In the genomic region with DNA sequence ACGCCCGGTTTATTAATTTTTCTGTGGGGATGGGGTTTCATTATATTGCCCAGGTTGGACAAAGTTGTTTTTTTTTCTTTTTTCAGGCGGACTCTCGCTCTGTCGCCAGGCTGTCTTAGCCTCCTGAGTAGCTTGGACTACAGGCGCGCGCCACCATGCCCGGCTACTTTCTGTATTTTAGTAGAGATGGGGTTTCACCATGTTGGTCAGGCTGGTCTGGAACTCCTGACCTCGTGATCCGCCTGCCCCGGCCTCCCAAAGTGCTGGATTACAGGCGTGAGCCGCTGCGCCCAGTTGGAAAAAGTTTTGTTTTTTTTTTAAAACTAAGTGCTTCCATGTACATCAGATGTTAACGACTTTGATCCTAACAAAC, we compare ENCODE assay signal across 8 cellular contexts. TPM values are rescaled to one million over a fixed set of nuclear protein-coding genes. Genes with fewer than 3 reads are reported as not detected.
DNase-seq lines count a peak whose midpoint lies in the region; ATAC-seq and TF ChIP-seq lines count a peak whose summit lies in the region.

No MANE protein-coding gene starts in this region.

- H2BK12ac ChIP-seq in mesenchymal stem cell (ENCODE audit: low read length in 2 of 2), result no peak overlapping the region

- H3K9me3 ChIP-seq in mesenchymal stem cell (ENCODE audit: control insufficient read depth, low read length), result no peaks in the 10 kb centered on the region
- H3K9me3 ChIP-seq in upper lobe of right lung, result no peaks in the 10 kb centered on the region

- H3K4me1 Mint-ChIP-seq in activated naive CD4-positive, alpha-beta T cell treated with anti-CD3 and anti-CD28 coated beads for 36 hours (ENCODE audit: low read depth), result peaks cover 26% of the 10 kb centered on the region
- peaks cover 15% of the 10 kb centered on the region for H3K4me1 Mint-ChIP-seq in MCF 10A (ENCODE audit: insufficient read depth, unreplicated experiment)

- POLR2A ChIA-PET in MCF 10A (lab: Yijun Ruan, JAX), result interaction anchor here (0.7 to 4.5 kb wide), 29 partner anchors 10 to 928 kb away, joined by 3 to 51 read pairs (median 4); partner anchors contain the start of genes ARPC1A, ATP5MF, CPSF4 and FAM200A

- H3K36me3 ChIP-seq in mesenchymal stem cell (ENCODE audit: control insufficient read depth in 1 of 2, insufficient read depth in 2 of 2, low read depth in 1 of 2, low read length in 2 of 2) (peaks cover 7 to 28% of the 10 kb centered on the region in 2 experiments), upper lobe of right lung (peaks cover 26% of the 10 kb centered on the region)

- H3K4ac ChIP-seq in mesenchymal stem cell (ENCODE audit: low read depth in 1 of 2, low read length in 2 of 2), result peak overlapping the region in 1 of 2 experiments; percentile 13

- DNase-seq in activated naive CD4-positive, alpha-beta T cell treated with anti-CD3 and anti-CD28 coated beads for 36 hours, result no peak
- DNase-seq in activated naive CD4-positive, alpha-beta T cell (lab: John Stamatoyannopoulos, UW), result no peak
- no peak for DNase-seq in MCF 10A (ENCODE audit: unreplicated experiment)
- DNase-seq in mesenchymal stem cell, result no peak
- no peak for DNase-seq in upper lobe of right lung
- DNase-seq in stimulated activated CD4-positive, alpha-beta T cell treated with anti-CD3 and anti-CD28 coated beads, Interleukin-12 subunit alpha, Interleukin-12 subunit beta, amount 100 ng/mL, for 4 hours, result no peak
- no peak for DNase-seq in MV-4-11 (lab: John Stamatoyannopoulos, UW)
- DNase-seq in epidermal melanocyte (ENCODE audit: insufficient read length, low spot score), result no peak

- no peak overlapping the region for H3K27ac ChIP-seq in mesenchymal stem cell (ENCODE audit: low read length, poor library complexity, severe bottlenecking)
- H3K27ac ChIP-seq in upper lobe of right lung, result peak overlapping the region; percentile 96

- H3K14ac ChIP-seq in mesenchymal stem cell (ENCODE audit: low read length in 2 of 2), result no peak overlapping the region

- H4K91ac ChIP-seq in mesenchymal stem cell (ENCODE audit: low read length), result no peak overlapping the region

- ATAC-seq in upper lobe of right lung, result no peak

- H3K27me3 ChIP-seq in mesenchymal stem cell (ENCODE audit: control insufficient read depth in 1 of 2, insufficient read depth in 1 of 2, low read length in 2 of 2) (no peaks in the 10 kb centered on the region), upper lobe of right lung (no peaks in the 10 kb centered on the region)

- H3K4me1 ChIP-seq in mesenchymal stem cell (ENCODE audit: control insufficient read depth, insufficient read depth, low read depth, low read length) (peaks cover 14% of the 10 kb centered on the region), upper lobe of right lung (peaks cover 27% of the 10 kb centered on the region)

- H3K4me3 ChIP-seq in mesenchymal stem cell (ENCODE audit: insufficient read depth in 1 of 2, low read depth in 1 of 2, low read length in 2 of 2) (peak overlapping the region; percentile 87 to 97), upper lobe of right lung (peak overlapping the region; percentile 100)

- H2BK5ac ChIP-seq in mesenchymal stem cell (ENCODE audit: low read depth, low read length, poor library complexity, severe bottlenecking), result no peak overlapping the region

- intact Hi-C loops in activated naive CD4-positive, alpha-beta T cell treated with anti-CD3 and anti-CD28 coated beads for 36 hours (cut with micrococcal nuclease), result loop anchor here (1.0 to 5.0 kb wide), 3 partner anchors 52 to 522 kb away; partner anchors contain the start of genes FAM200A and ZSCAN25
- intact Hi-C loops in MCF 10A (cut with micrococcal nuclease) (no loop called here), upper lobe of right lung (cut with DNase I) (no loop called here)

- WGBS in mesenchymal stem cell, result 65% methylated on average over 12 of the region's 16 CpGs

- BruUV-seq in MCF 10A (replicated peaks; lab: Mats Ljungman, UMichigan), result no TSS peak

- peak overlapping the region; percentile 89 for H4K8ac ChIP-seq in mesenchymal stem cell (ENCODE audit: low read length)

- peak overlapping the region; percentile 42 for H3K4me2 ChIP-seq in mesenchymal stem cell (ENCODE audit: low read length, poor library complexity, severe bottlenecking)

- peak overlapping the region in 1 of 2 experiments; percentile 61 for H3K18ac ChIP-seq in mesenchymal stem cell (ENCODE audit: low read depth in 1 of 2, low read length in 2 of 2)

- peak overlapping the region; percentile 99 for H3K27ac Mint-ChIP-seq in activated naive CD4-positive, alpha-beta T cell treated with anti-CD3 and anti-CD28 coated beads for 36 hours
- H3K27ac Mint-ChIP-seq in MCF 10A (ENCODE audit: low read depth, unreplicated experiment), result peak overlapping the region; percentile 100

- no peaks in the 10 kb centered on the region for H3K27me3 Mint-ChIP-seq in activated naive CD4-positive, alpha-beta T cell treated with anti-CD3 and anti-CD28 coated beads for 36 hours (ENCODE audit: low read depth)
- no peaks in the 10 kb centered on the region for H3K27me3 Mint-ChIP-seq in MCF 10A (ENCODE audit: insufficient read depth, unreplicated experiment)

- H2AFZ ChIP-seq in mesenchymal stem cell (ENCODE audit: low read depth, low read length), result no peak overlapping the region

- H2BK120ac ChIP-seq in mesenchymal stem cell (ENCODE audit: low read depth, low read length), result no peak overlapping the region

- peaks cover 29% of the 10 kb centered on the region for H3K36me3 Mint-ChIP-seq in activated naive CD4-positive, alpha-beta T cell treated with anti-CD3 and anti-CD28 coated beads for 36 hours (ENCODE audit: low read depth)
- H3K36me3 Mint-ChIP-seq in MCF 10A (ENCODE audit: insufficient read depth, unreplicated experiment), result peaks cover 43% of the 10 kb centered on the region

- TF ChIP-seq CTCF in MCF 10A (IDR thresholded peaks at IDR 0.05; ENCODE audit: unreplicated experiment), result no peak
- no peak for TF ChIP-seq CTCF in upper lobe of right lung (IDR thresholded peaks at IDR 0.05)

- no peak overlapping the region for H2AK5ac ChIP-seq in mesenchymal stem cell (ENCODE audit: low read length, severe bottlenecking)

- CTCF ChIA-PET in activated naive CD4-positive, alpha-beta T cell treated with anti-CD3 and anti-CD28 coated beads for 36 hours (lab: Charles Lee), result interaction anchor here (0.5 to 0.8 kb wide), 2 partner anchors 15 to 435 kb away, joined by 3 to 6 read pairs; no protein-coding TSS in a partner anchor
- CTCF ChIA-PET in MCF 10A (lab: Yijun Ruan, JAX), result interaction anchor here (0.6 kb wide), 1 partner anchor 37 kb away, joined by 4 read pairs; no protein-coding TSS in a partner anchor

- peaks cover 7% of the 10 kb centered on the region for H3K79me1 ChIP-seq in mesenchymal stem cell (replicated peaks; ENCODE audit: low read length, poor library complexity, severe bottlenecking)

- H2BK15ac ChIP-seq in mesenchymal stem cell (ENCODE audit: low read depth, poor library complexity, severe bottlenecking), result no peak overlapping the region

- peak overlapping the region; percentile 97 for H3K9ac ChIP-seq in mesenchymal stem cell (ENCODE audit: low read length)

- no peak overlapping the region for H3K23ac ChIP-seq in mesenchymal stem cell (ENCODE audit: low read length in 2 of 2)

- peak overlapping the region; percentile 99 for H3K4me3 Mint-ChIP-seq in activated naive CD4-positive, alpha-beta T cell treated with anti-CD3 and anti-CD28 coated beads for 36 hours
- peak overlapping the region; percentile 98 for H3K4me3 Mint-ChIP-seq in MCF 10A (ENCODE audit: unreplicated experiment)

- H3K9me3 Mint-ChIP-seq in activated naive CD4-positive, alpha-beta T cell treated with anti-CD3 and anti-CD28 coated beads for 36 hours, result no peaks in the 10 kb centered on the region
- H3K9me3 Mint-ChIP-seq in MCF 10A (ENCODE audit: unreplicated experiment), result no peaks in the 10 kb centered on the region

RNA-seq across cellular contexts. Expression of gene ZNF394, which starts 0.5 kb away (rescaled TPM):
- total RNA-seq in activated naive CD4-positive, alpha-beta T cell treated with anti-CD3 and anti-CD28 coated beads for 36 hours, result 10 to 100 TPM; 26.5 to 26.6 TPM
- total RNA-seq in MCF 10A (2022) (17.4 and 20.6 TPM in 2 replicates), upper lobe of right lung (34.5 TPM)
- polyA plus RNA-seq in mesenchymal stem cell (2013, experiment 1 of 2), result 10.3 TPM
- polyA plus RNA-seq in mesenchymal stem cell (2013, experiment 2 of 2), result 10.2 TPM

RNA-seq across cellular contexts. Expression of gene ZKSCAN5, which starts 3.8 kb away (rescaled TPM):
- 1 to 10 TPM; 7.2 to 8.0 TPM for total RNA-seq in activated naive CD4-positive, alpha-beta T cell treated with anti-CD3 and anti-CD28 coated beads for 36 hours
- total RNA-seq in MCF 10A (2022) (13.6 and 16.2 TPM in 2 replicates), upper lobe of right lung (7.4 TPM)
- 7.6 TPM for polyA plus RNA-seq in mesenchymal stem cell (2013, experiment 1 of 2)
- 8.2 TPM for polyA plus RNA-seq in mesenchymal stem cell (2013, experiment 2 of 2)

RNA-seq across cellular contexts. Expression of gene ZNF789, which starts 27.9 kb away (rescaled TPM):
- 1 to 10 TPM; 8.0 to 9.8 TPM for total RNA-seq in activated naive CD4-positive, alpha-beta T cell treated with anti-CD3 and anti-CD28 coated beads for 36 hours
- total RNA-seq in MCF 10A (2022), result 15.0 and 19.9 TPM in 2 replicates
- polyA plus RNA-seq in mesenchymal stem cell (2013, experiment 1 of 2), result 4.0 TPM
- polyA plus RNA-seq in mesenchymal stem cell (2013, experiment 2 of 2), result 3.7 TPM
- 9.6 TPM for total RNA-seq in upper lobe of right lung

RNA-seq across cellular contexts. Expression of gene ATP5MF, which starts 34.7 kb away (rescaled TPM):
- 100 to 1,000 TPM; 423 to 441 TPM for total RNA-seq in activated naive CD4-positive, alpha-beta T cell treated with anti-CD3 and anti-CD28 coated beads for 36 hours
- total RNA-seq in MCF 10A (2022) (417 and 442 TPM in 2 replicates), upper lobe of right lung (231 TPM)
- polyA plus RNA-seq in mesenchymal stem cell (2013, experiment 1 of 2), result 493 TPM
- polyA plus RNA-seq in mesenchymal stem cell (2013, experiment 2 of 2), result 478 TPM

RNA-seq across cellular contexts. Expression of gene FAM200A, which starts 51.3 kb away (rescaled TPM):
- total RNA-seq in activated naive CD4-positive, alpha-beta T cell treated with anti-CD3 and anti-CD28 coated beads for 36 hours, result 1 to 10 TPM; 3.3 to 3.8 TPM
- 6.1 and 7.4 TPM in 2 replicates for total RNA-seq in MCF 10A (2022)
- 3.8 TPM for polyA plus RNA-seq in mesenchymal stem cell (2013, experiment 1 of 2)
- 4.1 TPM for polyA plus RNA-seq in mesenchymal stem cell (2013, experiment 2 of 2)
- total RNA-seq in upper lobe of right lung, result 4.9 TPM
